In genomic region chr4:112302320-112303274, GRCh38 we compare ENCODE assay signal across 15 cellular contexts. TPM values are rescaled to one million over a fixed set of nuclear protein-coding genes. Genes with fewer than 3 reads are reported as not detected.
DNase-seq lines count a peak whose midpoint lies in the region; ATAC-seq and TF ChIP-seq lines count a peak whose summit lies in the region.
"Had no signal": no experiment of that assay in that cellular context is flagged by ENCODE, and none has a peak within 500 bp of the region (broad histone marks: within the 10 kb centered on the region; RNA-seq: fewer than 3 reads in every experiment).

No MANE protein-coding gene starts in this region.

- H3K4me3 ChIP-seq in thymus (ENCODE audit: low read length), result no peak overlapping the region

- 66% methylated on average over 5 of the region's 5 CpGs for WGBS in thymus

- no peak overlapping the region for H3K4me3 Mint-ChIP-seq in activated naive CD8-positive, alpha-beta T cell treated with anti-CD3 and anti-CD28 coated beads, Interleukin-2, amount 10 ng/mL, durations not matched to agents 7 days and 5 days
- H3K4me3 Mint-ChIP-seq in activated naive CD8-positive, alpha-beta T cell treated with anti-CD3 and anti-CD28 coated beads for 36 hours, result no peak overlapping the region
- no peak overlapping the region for H3K4me3 Mint-ChIP-seq in WTC11
- H3K4me3 Mint-ChIP-seq: activated T-helper 1 cell treated with anti-CD3 and anti-CD28 coated beads, Interleukin-12 subunit alpha, Interleukin-12 subunit beta, Interleukin-2, Interleukin-4 antibody, amounts not matched to agents 30 ng/mL and 10 ng/mL and 1 ng/mL, durations not matched to agents 14 hours and 24 hours and 36 hours had no signal

- H3K27ac Mint-ChIP-seq in activated naive CD8-positive, alpha-beta T cell treated with anti-CD3 and anti-CD28 coated beads, Interleukin-2, amount 10 ng/mL, durations not matched to agents 7 days and 5 days, result no peak overlapping the region
- H3K27ac Mint-ChIP-seq in activated naive CD8-positive, alpha-beta T cell treated with anti-CD3 and anti-CD28 coated beads for 36 hours, result no peak overlapping the region
- H3K27ac Mint-ChIP-seq in WTC11, result no peak overlapping the region
- H3K27ac Mint-ChIP-seq: activated T-helper 1 cell treated with anti-CD3 and anti-CD28 coated beads, Interleukin-12 subunit alpha, Interleukin-12 subunit beta, Interleukin-2, Interleukin-4 antibody, amounts not matched to agents 30 ng/mL and 10 ng/mL and 1 ng/mL, durations not matched to agents 14 hours and 24 hours and 36 hours had no signal

- TF ChIP-seq CTCF in WTC11 (IDR thresholded peaks at IDR 0.05), result no peak

- DNase-seq in activated naive CD8-positive, alpha-beta T cell treated with anti-CD3 and anti-CD28 coated beads, Interleukin-2, amount 10 ng/mL, durations not matched to agents 7 days and 5 days, result no peak
- no peak for DNase-seq in activated naive CD8-positive, alpha-beta T cell treated with anti-CD3 and anti-CD28 coated beads for 36 hours
- DNase-seq in WTC11 (ENCODE audit: low spot score) (no peak), LoVo (ENCODE audit: low spot score) (no peak), DMS79 treated with DMSO at 0.1 percent for 48 hours (lab: John Stamatoyannopoulos, UW) (no peak), NCI-H226 (no peak)
- DNase-seq: EL, hypothalamus, NCI-H1417, NCI-H524 treated with DMSO at 0.1 percent for 48 hours, Right ventricle myocardium superior had no signal

- peaks cover 18% of the 10 kb centered on the region for H3K36me3 Mint-ChIP-seq in activated naive CD8-positive, alpha-beta T cell treated with anti-CD3 and anti-CD28 coated beads, Interleukin-2, amount 10 ng/mL, durations not matched to agents 7 days and 5 days
- peaks cover 16% of the 10 kb centered on the region for H3K36me3 Mint-ChIP-seq in activated naive CD8-positive, alpha-beta T cell treated with anti-CD3 and anti-CD28 coated beads for 36 hours
- no peaks in the 10 kb centered on the region for H3K36me3 Mint-ChIP-seq in WTC11

- peaks cover 2% of the 10 kb centered on the region for H3K9me3 Mint-ChIP-seq in activated naive CD8-positive, alpha-beta T cell treated with anti-CD3 and anti-CD28 coated beads, Interleukin-2, amount 10 ng/mL, durations not matched to agents 7 days and 5 days
- no peaks in the 10 kb centered on the region for H3K9me3 Mint-ChIP-seq in activated naive CD8-positive, alpha-beta T cell treated with anti-CD3 and anti-CD28 coated beads for 36 hours
- H3K9me3 Mint-ChIP-seq in WTC11, result no peaks in the 10 kb centered on the region
- H3K9me3 Mint-ChIP-seq: activated T-helper 1 cell treated with anti-CD3 and anti-CD28 coated beads, Interleukin-12 subunit alpha, Interleukin-12 subunit beta, Interleukin-2, Interleukin-4 antibody, amounts not matched to agents 30 ng/mL and 10 ng/mL and 1 ng/mL, durations not matched to agents 14 hours and 24 hours and 36 hours had no signal

- no peaks in the 10 kb centered on the region for H3K9me3 ChIP-seq in thymus (ENCODE audit: control insufficient read depth)

- peak; percentile 85 for ATAC-seq in activated naive CD8-positive, alpha-beta T cell treated with anti-CD3 and anti-CD28 coated beads, Interleukin-2, amount 10 ng/mL, durations not matched to agents 7 days and 5 days (ENCODE audit: low read depth)
- ATAC-seq in HG02610 (IDR thresholded peaks at IDR 0.05; ENCODE audit: unreplicated experiment) (peak; percentile 87), WTC11 (peak; percentile 43)

- CTCF ChIA-PET in WTC11 (lab: Charles Lee), result no interaction called here

- H3K36me3 ChIP-seq in thymus (ENCODE audit: control insufficient read depth, insufficient read depth), result no peaks in the 10 kb centered on the region

- H3K27me3 ChIP-seq in thymus (ENCODE audit: control insufficient read depth, insufficient read depth), result no peaks in the 10 kb centered on the region

- H3K4me1 Mint-ChIP-seq in activated naive CD8-positive, alpha-beta T cell treated with anti-CD3 and anti-CD28 coated beads, Interleukin-2, amount 10 ng/mL, durations not matched to agents 7 days and 5 days, result peaks cover 16% of the 10 kb centered on the region
- H3K4me1 Mint-ChIP-seq in activated naive CD8-positive, alpha-beta T cell treated with anti-CD3 and anti-CD28 coated beads for 36 hours, result peaks cover 27% of the 10 kb centered on the region
- no peaks in the 10 kb centered on the region for H3K4me1 Mint-ChIP-seq in WTC11

- no peaks in the 10 kb centered on the region for H3K27me3 Mint-ChIP-seq in activated naive CD8-positive, alpha-beta T cell treated with anti-CD3 and anti-CD28 coated beads, Interleukin-2, amount 10 ng/mL, durations not matched to agents 7 days and 5 days
- no peaks in the 10 kb centered on the region for H3K27me3 Mint-ChIP-seq in activated naive CD8-positive, alpha-beta T cell treated with anti-CD3 and anti-CD28 coated beads for 36 hours
- H3K27me3 Mint-ChIP-seq in WTC11 (ENCODE audit: low read depth), result peaks cover 4% of the 10 kb centered on the region; the same call in 1 of the 2 replicates

- peaks cover 8% of the 10 kb centered on the region for H3K4me1 ChIP-seq in thymus (ENCODE audit: control insufficient read depth, insufficient read depth, low read length)
- H3K4me1 ChIP-seq: parathyroid adenoma had no signal

- peak overlapping the region; percentile 83 for H3K27ac ChIP-seq in thymus (ENCODE audit: low read depth)
- H3K27ac ChIP-seq: parathyroid adenoma had no signal

- POLR2A ChIA-PET in activated naive CD8-positive, alpha-beta T cell treated with anti-CD3 and anti-CD28 coated beads, Interleukin-2, amount 10 ng/mL, durations not matched to agents 7 days and 5 days (lab: Charles Lee), result interaction anchor here (1.1 to 2.1 kb wide), 2 partner anchors 16 to 1458 kb away, joined by 3 to 10 read pairs; partner anchors contain the start of gene TIFA
- POLR2A ChIA-PET in WTC11 (lab: Charles Lee), result no interaction called here

TF ChIP-seq in WTC11, 78 proteins besides CTCF, POLR2A, EP300 and RAD21 (continues in another document):
- no peak for TF ChIP-seq JUN (CRISPR knock-in tag; IDR thresholded peaks at IDR 0.05)
- TF ChIP-seq NR1H2 (CRISPR knock-in tag; IDR thresholded peaks at IDR 0.05), result no peak
- TF ChIP-seq OVOL2 (CRISPR knock-in tag; IDR thresholded peaks at IDR 0.05; ENCODE audit: borderline replicate concordance), result no peak
- TF ChIP-seq MLX (CRISPR knock-in tag; IDR thresholded peaks at IDR 0.05), result no peak
- no peak for TF ChIP-seq NFATC4 (CRISPR knock-in tag; IDR thresholded peaks at IDR 0.05)
- TF ChIP-seq FOXP1 (CRISPR knock-in tag; IDR thresholded peaks at IDR 0.05; ENCODE audit: borderline replicate concordance), result no peak
- TF ChIP-seq NR3C1 (CRISPR knock-in tag; conservative IDR thresholded peaks at IDR 0.05; ENCODE audit: low read depth), result no peak
- TF ChIP-seq E2F1 (CRISPR knock-in tag; IDR thresholded peaks at IDR 0.05), result no peak

RNA-seq across cellular contexts. Expression of gene ALPK1, which starts 5.4 kb away (rescaled TPM):
- 10 to 100 TPM; 20.9 to 26.0 TPM for total RNA-seq in activated naive CD8-positive, alpha-beta T cell treated with anti-CD3 and anti-CD28 coated beads, Interleukin-2, amount 10 ng/mL, durations not matched to agents 7 days and 5 days
- 10 to 100 TPM; 14.0 to 14.7 TPM for total RNA-seq in activated naive CD8-positive, alpha-beta T cell treated with anti-CD3 and anti-CD28 coated beads for 36 hours
- total RNA-seq in WTC11 (2021), result 0.37 to 0.57 TPM (median 0.50 TPM) in 3 replicates
- 16.6 TPM for polyA plus RNA-seq in thymus

RNA-seq across cellular contexts. Expression of gene TIFA, which starts 16.9 kb away (rescaled TPM):
- total RNA-seq in activated naive CD8-positive, alpha-beta T cell treated with anti-CD3 and anti-CD28 coated beads, Interleukin-2, amount 10 ng/mL, durations not matched to agents 7 days and 5 days, result 10 to 100 TPM; 33.3 to 37.9 TPM
- 10 to 100 TPM; 45.6 to 49.2 TPM for total RNA-seq in activated naive CD8-positive, alpha-beta T cell treated with anti-CD3 and anti-CD28 coated beads for 36 hours
- 1.4 to 3.6 TPM (median 1.8 TPM) in 3 replicates for total RNA-seq in WTC11 (2021)
- polyA plus RNA-seq in thymus, result 14.1 TPM
